Comparison of ENCODE assay signal across 1 cellular context in the genomic region with DNA sequence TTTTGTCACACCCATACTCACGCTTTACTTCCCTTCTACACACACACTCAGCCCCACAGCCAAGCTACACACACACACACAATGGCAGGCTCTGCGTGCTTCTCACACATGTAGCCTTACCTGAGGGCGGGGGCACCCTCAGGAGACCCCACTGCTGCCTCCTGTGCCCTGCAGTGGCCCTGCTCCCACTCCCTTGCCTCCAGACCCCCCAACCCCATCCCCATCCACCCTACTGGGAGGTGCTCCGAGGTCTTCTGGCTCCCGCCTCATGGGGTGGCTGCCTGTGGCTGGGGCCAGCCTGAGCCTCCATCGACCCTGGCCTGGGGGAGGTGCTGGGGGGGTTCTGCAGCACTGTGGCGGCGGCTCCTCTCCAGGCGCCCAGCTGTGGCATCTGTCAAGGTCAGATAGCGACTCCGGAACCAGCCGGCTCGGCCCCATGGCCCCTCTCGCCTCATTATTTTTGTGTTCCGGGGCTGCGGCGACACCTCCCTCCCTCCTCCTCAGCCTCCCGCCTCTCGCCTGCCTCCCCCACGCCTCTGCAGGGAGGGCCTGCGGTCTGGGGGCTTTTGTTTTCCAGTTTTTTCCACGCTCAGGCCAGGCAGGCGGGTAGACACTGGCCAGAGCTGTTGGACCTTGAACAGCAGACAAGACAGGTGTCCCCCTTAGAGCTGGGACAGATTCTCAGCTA.
A peak's percentile ranks its signal among the peaks of the same experiment; 100 is the strongest.
TF ChIP-seq lines count a peak whose summit lies in the region.

No MANE protein-coding gene starts in this region.

TF ChIP-seq in HepG2, 621 proteins besides CTCF, POLR2A, EP300 and RAD21 (continued from another document and continues in another):
- TF ChIP-seq, protein P1, sequence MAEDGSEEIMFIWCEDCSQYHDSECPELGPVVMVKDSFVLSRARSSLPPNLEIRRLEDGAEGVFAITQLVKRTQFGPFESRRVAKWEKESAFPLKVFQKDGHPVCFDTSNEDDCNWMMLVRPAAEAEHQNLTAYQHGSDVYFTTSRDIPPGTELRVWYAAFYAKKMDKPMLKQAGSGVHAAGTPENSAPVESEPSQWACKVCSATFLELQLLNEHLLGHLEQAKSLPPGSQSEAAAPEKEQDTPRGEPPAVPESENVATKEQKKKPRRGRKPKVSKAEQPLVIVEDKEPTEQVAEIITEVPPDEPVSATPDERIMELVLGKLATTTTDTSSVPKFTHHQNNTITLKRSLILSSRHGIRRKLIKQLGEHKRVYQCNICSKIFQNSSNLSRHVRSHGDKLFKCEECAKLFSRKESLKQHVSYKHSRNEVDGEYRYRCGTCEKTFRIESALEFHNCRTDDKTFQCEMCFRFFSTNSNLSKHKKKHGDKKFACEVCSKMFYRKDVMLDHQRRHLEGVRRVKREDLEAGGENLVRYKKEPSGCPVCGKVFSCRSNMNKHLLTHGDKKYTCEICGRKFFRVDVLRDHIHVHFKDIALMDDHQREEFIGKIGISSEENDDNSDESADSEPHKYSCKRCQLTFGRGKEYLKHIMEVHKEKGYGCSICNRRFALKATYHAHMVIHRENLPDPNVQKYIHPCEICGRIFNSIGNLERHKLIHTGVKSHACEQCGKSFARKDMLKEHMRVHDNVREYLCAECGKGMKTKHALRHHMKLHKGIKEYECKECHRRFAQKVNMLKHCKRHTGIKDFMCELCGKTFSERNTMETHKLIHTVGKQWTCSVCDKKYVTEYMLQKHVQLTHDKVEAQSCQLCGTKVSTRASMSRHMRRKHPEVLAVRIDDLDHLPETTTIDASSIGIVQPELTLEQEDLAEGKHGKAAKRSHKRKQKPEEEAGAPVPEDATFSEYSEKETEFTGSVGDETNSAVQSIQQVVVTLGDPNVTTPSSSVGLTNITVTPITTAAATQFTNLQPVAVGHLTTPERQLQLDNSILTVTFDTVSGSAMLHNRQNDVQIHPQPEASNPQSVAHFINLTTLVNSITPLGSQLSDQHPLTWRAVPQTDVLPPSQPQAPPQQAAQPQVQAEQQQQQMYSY (CRISPR knock-in tag; IDR thresholded peaks at IDR 0.05) = peak; percentile 17; the same call in 1 of the 2 replicates
- TF ChIP-seq, protein P2, sequence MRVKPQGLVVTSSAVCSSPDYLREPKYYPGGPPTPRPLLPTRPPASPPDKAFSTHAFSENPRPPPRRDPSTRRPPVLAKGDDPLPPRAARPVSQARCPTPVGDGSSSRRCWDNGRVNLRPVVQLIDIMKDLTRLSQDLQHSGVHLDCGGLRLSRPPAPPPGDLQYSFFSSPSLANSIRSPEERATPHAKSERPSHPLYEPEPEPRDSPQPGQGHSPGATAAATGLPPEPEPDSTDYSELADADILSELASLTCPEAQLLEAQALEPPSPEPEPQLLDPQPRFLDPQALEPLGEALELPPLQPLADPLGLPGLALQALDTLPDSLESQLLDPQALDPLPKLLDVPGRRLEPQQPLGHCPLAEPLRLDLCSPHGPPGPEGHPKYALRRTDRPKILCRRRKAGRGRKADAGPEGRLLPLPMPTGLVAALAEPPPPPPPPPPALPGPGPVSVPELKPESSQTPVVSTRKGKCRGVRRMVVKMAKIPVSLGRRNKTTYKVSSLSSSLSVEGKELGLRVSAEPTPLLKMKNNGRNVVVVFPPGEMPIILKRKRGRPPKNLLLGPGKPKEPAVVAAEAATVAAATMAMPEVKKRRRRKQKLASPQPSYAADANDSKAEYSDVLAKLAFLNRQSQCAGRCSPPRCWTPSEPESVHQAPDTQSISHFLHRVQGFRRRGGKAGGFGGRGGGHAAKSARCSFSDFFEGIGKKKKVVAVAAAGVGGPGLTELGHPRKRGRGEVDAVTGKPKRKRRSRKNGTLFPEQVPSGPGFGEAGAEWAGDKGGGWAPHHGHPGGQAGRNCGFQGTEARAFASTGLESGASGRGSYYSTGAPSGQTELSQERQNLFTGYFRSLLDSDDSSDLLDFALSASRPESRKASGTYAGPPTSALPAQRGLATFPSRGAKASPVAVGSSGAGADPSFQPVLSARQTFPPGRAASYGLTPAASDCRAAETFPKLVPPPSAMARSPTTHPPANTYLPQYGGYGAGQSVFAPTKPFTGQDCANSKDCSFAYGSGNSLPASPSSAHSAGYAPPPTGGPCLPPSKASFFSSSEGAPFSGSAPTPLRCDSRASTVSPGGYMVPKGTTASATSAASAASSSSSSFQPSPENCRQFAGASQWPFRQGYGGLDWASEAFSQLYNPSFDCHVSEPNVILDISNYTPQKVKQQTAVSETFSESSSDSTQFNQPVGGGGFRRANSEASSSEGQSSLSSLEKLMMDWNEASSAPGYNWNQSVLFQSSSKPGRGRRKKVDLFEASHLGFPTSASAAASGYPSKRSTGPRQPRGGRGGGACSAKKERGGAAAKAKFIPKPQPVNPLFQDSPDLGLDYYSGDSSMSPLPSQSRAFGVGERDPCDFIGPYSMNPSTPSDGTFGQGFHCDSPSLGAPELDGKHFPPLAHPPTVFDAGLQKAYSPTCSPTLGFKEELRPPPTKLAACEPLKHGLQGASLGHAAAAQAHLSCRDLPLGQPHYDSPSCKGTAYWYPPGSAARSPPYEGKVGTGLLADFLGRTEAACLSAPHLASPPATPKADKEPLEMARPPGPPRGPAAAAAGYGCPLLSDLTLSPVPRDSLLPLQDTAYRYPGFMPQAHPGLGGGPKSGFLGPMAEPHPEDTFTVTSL (CRISPR knock-in tag; IDR thresholded peaks at IDR 0.05; ENCODE audit: borderline replicate concordance) = peak; percentile 36; the same call in 1 of the 2 replicates
- no peak for TF ChIP-seq ZSCAN31 (CRISPR knock-in tag; IDR thresholded peaks at IDR 0.05; ENCODE audit: low read depth)
- TF ChIP-seq ZNF235 (CRISPR knock-in tag; IDR thresholded peaks at IDR 0.05; ENCODE audit: borderline replicate concordance) = no peak
- TF ChIP-seq CHD2 (IDR thresholded peaks at IDR 0.05; ENCODE audit: low read depth, low read length) = no peak
- peak; percentile 61 for TF ChIP-seq ZNF121 (CRISPR knock-in tag; IDR thresholded peaks at IDR 0.05)
- TF ChIP-seq SUZ12 (IDR thresholded peaks at IDR 0.05; ENCODE audit: low read depth, low read length) = no peak
- 0 out of 2 replicates have a peak, but pooled peaks have one; percentile 13 for TF ChIP-seq KAT8 (CRISPR knock-in tag; IDR thresholded peaks at IDR 0.05)
- TF ChIP-seq, protein P3, sequence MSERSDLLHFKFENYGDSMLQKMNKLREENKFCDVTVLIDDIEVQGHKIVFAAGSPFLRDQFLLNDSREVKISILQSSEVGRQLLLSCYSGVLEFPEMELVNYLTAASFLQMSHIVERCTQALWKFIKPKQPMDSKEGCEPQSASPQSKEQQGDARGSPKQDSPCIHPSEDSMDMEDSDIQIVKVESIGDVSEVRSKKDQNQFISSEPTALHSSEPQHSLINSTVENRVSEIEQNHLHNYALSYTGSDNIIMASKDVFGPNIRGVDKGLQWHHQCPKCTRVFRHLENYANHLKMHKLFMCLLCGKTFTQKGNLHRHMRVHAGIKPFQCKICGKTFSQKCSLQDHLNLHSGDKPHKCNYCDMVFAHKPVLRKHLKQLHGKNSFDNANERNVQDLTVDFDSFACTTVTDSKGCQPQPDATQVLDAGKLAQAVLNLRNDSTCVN (CRISPR knock-in tag; IDR thresholded peaks at IDR 0.05; ENCODE audit: borderline replicate concordance) = no peak
- TF ChIP-seq ZNF749 (CRISPR knock-in tag; IDR thresholded peaks at IDR 0.05; ENCODE audit: borderline replicate concordance) = no peak
- TF ChIP-seq, protein P4, sequence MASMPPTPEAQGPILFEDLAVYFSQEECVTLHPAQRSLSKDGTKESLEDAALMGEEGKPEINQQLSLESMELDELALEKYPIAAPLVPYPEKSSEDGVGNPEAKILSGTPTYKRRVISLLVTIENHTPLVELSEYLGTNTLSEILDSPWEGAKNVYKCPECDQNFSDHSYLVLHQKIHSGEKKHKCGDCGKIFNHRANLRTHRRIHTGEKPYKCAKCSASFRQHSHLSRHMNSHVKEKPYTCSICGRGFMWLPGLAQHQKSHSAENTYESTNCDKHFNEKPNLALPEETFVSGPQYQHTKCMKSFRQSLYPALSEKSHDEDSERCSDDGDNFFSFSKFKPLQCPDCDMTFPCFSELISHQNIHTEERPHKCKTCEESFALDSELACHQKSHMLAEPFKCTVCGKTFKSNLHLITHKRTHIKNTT (CRISPR knock-in tag; IDR thresholded peaks at IDR 0.05) = no peak
- no peak for TF ChIP-seq TBL1XR1 (IDR thresholded peaks at IDR 0.05; ENCODE audit: borderline replicate concordance, low read length, partially characterized antibody)
- peak; percentile 55 for TF ChIP-seq ASH2L (IDR thresholded peaks at IDR 0.05; ENCODE audit: insufficient read length, low read depth, low read length)
- TF ChIP-seq MED1 (CRISPR knock-in tag; IDR thresholded peaks at IDR 0.05) = peak; percentile 59
- no peak for TF ChIP-seq HNRNPH1 (optimal IDR thresholded peaks at IDR 0.05; ENCODE audit: low read depth, low read length)
- TF ChIP-seq, protein P5, sequence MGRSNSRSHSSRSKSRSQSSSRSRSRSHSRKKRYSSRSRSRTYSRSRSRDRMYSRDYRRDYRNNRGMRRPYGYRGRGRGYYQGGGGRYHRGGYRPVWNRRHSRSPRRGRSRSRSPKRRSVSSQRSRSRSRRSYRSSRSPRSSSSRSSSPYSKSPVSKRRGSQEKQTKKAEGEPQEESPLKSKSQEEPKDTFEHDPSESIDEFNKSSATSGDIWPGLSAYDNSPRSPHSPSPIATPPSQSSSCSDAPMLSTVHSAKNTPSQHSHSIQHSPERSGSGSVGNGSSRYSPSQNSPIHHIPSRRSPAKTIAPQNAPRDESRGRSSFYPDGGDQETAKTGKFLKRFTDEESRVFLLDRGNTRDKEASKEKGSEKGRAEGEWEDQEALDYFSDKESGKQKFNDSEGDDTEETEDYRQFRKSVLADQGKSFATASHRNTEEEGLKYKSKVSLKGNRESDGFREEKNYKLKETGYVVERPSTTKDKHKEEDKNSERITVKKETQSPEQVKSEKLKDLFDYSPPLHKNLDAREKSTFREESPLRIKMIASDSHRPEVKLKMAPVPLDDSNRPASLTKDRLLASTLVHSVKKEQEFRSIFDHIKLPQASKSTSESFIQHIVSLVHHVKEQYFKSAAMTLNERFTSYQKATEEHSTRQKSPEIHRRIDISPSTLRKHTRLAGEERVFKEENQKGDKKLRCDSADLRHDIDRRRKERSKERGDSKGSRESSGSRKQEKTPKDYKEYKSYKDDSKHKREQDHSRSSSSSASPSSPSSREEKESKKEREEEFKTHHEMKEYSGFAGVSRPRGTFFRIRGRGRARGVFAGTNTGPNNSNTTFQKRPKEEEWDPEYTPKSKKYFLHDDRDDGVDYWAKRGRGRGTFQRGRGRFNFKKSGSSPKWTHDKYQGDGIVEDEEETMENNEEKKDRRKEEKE (IDR thresholded peaks at IDR 0.05) = no peak
- no peak for TF ChIP-seq SRSF9 (IDR thresholded peaks at IDR 0.05; ENCODE audit: borderline replicate concordance, insufficient read depth, low read depth, low read length, poor library complexity, severe bottlenecking)
- no peak; the same call in 1 of the 2 replicates for TF ChIP-seq HNF4G (IDR thresholded peaks at IDR 0.05; ENCODE audit: borderline replicate concordance, low read depth, low read length)
- peak; percentile 35; the same call in 1 of the 2 replicates for TF ChIP-seq HNF4G (CRISPR knock-in tag; IDR thresholded peaks at IDR 0.05; ENCODE audit: borderline replicate concordance, low read depth)
- TF ChIP-seq, protein P6, sequence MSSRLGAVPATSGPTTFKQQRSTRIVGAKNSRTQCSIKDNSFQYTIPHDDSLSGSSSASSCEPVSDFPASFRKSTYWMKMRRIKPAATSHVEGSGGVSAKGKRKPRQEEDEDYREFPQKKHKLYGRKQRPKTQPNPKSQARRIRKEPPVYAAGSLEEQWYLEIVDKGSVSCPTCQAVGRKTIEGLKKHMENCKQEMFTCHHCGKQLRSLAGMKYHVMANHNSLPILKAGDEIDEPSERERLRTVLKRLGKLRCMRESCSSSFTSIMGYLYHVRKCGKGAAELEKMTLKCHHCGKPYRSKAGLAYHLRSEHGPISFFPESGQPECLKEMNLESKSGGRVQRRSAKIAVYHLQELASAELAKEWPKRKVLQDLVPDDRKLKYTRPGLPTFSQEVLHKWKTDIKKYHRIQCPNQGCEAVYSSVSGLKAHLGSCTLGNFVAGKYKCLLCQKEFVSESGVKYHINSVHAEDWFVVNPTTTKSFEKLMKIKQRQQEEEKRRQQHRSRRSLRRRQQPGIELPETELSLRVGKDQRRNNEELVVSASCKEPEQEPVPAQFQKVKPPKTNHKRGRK (CRISPR knock-in tag; IDR thresholded peaks at IDR 0.05) = no peak
- no peak for TF ChIP-seq MZF1 (CRISPR knock-in tag; IDR thresholded peaks at IDR 0.05; ENCODE audit: borderline replicate concordance)
- TF ChIP-seq HOXA3 (CRISPR knock-in tag; IDR thresholded peaks at IDR 0.05) = peak; percentile 69
- TF ChIP-seq ZNF549 (CRISPR knock-in tag; IDR thresholded peaks at IDR 0.05) = no peak
- 0 out of 2 replicates have a peak, but pooled peaks have one; percentile 55 for TF ChIP-seq ZNF776 (CRISPR knock-in tag; IDR thresholded peaks at IDR 0.05)
- TF ChIP-seq ZNF543 (CRISPR knock-in tag; IDR thresholded peaks at IDR 0.05) = no peak
- TF ChIP-seq, protein P7, sequence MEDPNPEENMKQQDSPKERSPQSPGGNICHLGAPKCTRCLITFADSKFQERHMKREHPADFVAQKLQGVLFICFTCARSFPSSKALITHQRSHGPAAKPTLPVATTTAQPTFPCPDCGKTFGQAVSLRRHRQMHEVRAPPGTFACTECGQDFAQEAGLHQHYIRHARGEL (CRISPR knock-in tag; IDR thresholded peaks at IDR 0.05) = no peak
- TF ChIP-seq, protein P8, sequence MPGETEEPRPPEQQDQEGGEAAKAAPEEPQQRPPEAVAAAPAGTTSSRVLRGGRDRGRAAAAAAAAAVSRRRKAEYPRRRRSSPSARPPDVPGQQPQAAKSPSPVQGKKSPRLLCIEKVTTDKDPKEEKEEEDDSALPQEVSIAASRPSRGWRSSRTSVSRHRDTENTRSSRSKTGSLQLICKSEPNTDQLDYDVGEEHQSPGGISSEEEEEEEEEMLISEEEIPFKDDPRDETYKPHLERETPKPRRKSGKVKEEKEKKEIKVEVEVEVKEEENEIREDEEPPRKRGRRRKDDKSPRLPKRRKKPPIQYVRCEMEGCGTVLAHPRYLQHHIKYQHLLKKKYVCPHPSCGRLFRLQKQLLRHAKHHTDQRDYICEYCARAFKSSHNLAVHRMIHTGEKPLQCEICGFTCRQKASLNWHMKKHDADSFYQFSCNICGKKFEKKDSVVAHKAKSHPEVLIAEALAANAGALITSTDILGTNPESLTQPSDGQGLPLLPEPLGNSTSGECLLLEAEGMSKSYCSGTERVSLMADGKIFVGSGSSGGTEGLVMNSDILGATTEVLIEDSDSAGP (CRISPR knock-in tag; IDR thresholded peaks at IDR 0.05; ENCODE audit: borderline replicate concordance) = peak; percentile 66; the same call in 1 of the 2 replicates
- TF ChIP-seq, protein P9, sequence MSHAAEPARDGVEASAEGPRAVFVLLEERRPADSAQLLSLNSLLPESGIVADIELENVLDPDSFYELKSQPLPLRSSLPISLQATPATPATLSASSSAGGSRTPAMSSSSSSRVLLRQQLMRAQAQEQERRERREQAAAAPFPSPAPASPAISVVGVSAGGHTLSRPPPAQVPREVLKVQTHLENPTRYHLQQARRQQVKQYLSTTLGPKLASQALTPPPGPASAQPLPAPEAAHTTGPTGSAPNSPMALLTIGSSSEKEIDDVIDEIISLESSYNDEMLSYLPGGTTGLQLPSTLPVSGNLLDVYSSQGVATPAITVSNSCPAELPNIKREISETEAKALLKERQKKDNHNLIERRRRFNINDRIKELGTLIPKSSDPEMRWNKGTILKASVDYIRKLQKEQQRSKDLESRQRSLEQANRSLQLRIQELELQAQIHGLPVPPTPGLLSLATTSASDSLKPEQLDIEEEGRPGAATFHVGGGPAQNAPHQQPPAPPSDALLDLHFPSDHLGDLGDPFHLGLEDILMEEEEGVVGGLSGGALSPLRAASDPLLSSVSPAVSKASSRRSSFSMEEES (CRISPR knock-in tag; IDR thresholded peaks at IDR 0.05) = 0 out of 2 replicates have a peak, but pooled peaks have one; percentile 15
- TF ChIP-seq, protein P10, sequence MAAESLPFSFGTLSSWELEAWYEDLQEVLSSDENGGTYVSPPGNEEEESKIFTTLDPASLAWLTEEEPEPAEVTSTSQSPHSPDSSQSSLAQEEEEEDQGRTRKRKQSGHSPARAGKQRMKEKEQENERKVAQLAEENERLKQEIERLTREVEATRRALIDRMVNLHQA (CRISPR knock-in tag; IDR thresholded peaks at IDR 0.05) = no peak
- TF ChIP-seq SKI (IDR thresholded peaks at IDR 0.05; ENCODE audit: partially characterized antibody) = peak; percentile 53
- TF ChIP-seq ONECUT2 (CRISPR knock-in tag; IDR thresholded peaks at IDR 0.05) = peak; percentile 57; the same call in 1 of the 2 replicates
- TF ChIP-seq HDAC2 (CRISPR knock-in tag; IDR thresholded peaks at IDR 0.05) = peak; percentile 25; the same call in 1 of the 2 replicates
